27 cellular contexts compared by ENCODE assay signal in genomic region chr18:74638210-74638609, GRCh38.
"Had no signal": no experiment of that assay in that cellular context is flagged by ENCODE, and none has a peak within 500 bp of the region (broad histone marks: within the 10 kb centered on the region; RNA-seq: fewer than 3 reads in every experiment).

No MANE protein-coding gene starts in this region.

- H3K9me3 ChIP-seq: adrenal gland, ascending aorta, breast epithelium, colonic mucosa had no signal

- H3K4me1 ChIP-seq: adrenal gland, ascending aorta, breast epithelium, colonic mucosa had no signal

- FAIRE-seq: frontal cortex had no signal

- H3K36me3 ChIP-seq: cardiac muscle cell, colonic mucosa had no signal

- H3K27me3 ChIP-seq: adrenal gland, ascending aorta, breast epithelium, cardiac muscle cell, colonic mucosa had no signal

- H3K27ac ChIP-seq: adrenal gland, ascending aorta, breast epithelium, cardiac muscle cell, colonic mucosa had no signal

- DNase-seq: activated CD4-positive, alpha-beta memory T cell treated with anti-CD3 and anti-CD28 coated beads for 36 hours; activated CD4-positive, alpha-beta T cell treated with anti-CD3 and anti-CD28 coated beads for 36 hours; activated CD4-positive, alpha-beta T cell treated with anti-CD3 and anti-CD28 coated beads, Interleukin-2, amount 10 ng/mL, durations not matched to agents 24 days and 14 days; activated CD4-positive, CD25-positive, alpha-beta regulatory T cell; activated CD4-positive, CD25-positive, alpha-beta regulatory T cell treated with anti-CD3 and anti-CD28 coated beads, Interleukin-2, amount 50 U/mL, for 72 hours; activated CD8-positive, alpha-beta memory T cell treated with anti-CD3 and anti-CD28 coated beads, Interleukin-2, amount 10 ng/mL, durations not matched to agents 7 days and 5 days; activated CD8-positive, alpha-beta memory T cell treated with anti-CD3 and anti-CD28 coated beads, Interleukin-2, amount 50 U/mL, for 4 hours; activated CD8-positive, alpha-beta T cell treated with anti-CD3 and anti-CD28 coated beads, Interleukin-2, amount 10 ng/mL, durations not matched to agents 7 days and 5 days; activated effector memory CD4-positive, alpha-beta T cell treated with anti-CD3 and anti-CD28 coated beads, Interleukin-2, amount 50 U/mL, for 16 hours; activated naive CD4-positive, alpha-beta T cell treated with anti-CD3 and anti-CD28 coated beads for 36 hours; activated naive CD8-positive, alpha-beta T cell treated with anti-CD3 and anti-CD28 coated beads for 36 hours; activated naive CD8-positive, alpha-beta T cell treated with anti-CD3 and anti-CD28 coated beads, Interleukin-2, amount 50 U/mL, for 24 hours; activated T-cell treated with anti-CD3 and anti-CD28 coated beads, Interleukin-2, amount 50 U/mL, for 1 hour; activated T-cell treated with anti-CD3 and anti-CD28 coated beads, Interleukin-2, amount 50 U/mL, for 48 hours; adrenal gland; central memory CD4-positive, alpha-beta T cell; cerebellar nuclear complex; colonic mucosa; effector memory CD4-positive, alpha-beta T cell; endodermal cell; foreskin fibroblast; head of caudate nucleus; T-helper 2 cell had no signal

- H3K4me3 ChIP-seq: adrenal gland, ascending aorta, breast epithelium, cardiac muscle cell, colonic mucosa had no signal
